Comparison of ENCODE assay signal across 19 cellular contexts in genomic region chr10:62341419-62341818, GRCh38. TPM values are rescaled to one million over a fixed set of nuclear protein-coding genes. Genes with fewer than 3 reads are reported as not detected.
DNase-seq lines count a peak whose midpoint lies in the region; ATAC-seq and TF ChIP-seq lines count a peak whose summit lies in the region.
"Had no signal": no experiment of that assay in that cellular context is flagged by ENCODE, and none has a peak within 500 bp of the region (broad histone marks: within the 10 kb centered on the region; RNA-seq: fewer than 3 reads in every experiment).

No MANE protein-coding gene starts in this region.

- no peak overlapping the region for H3K27ac Mint-ChIP-seq in activated CD8-positive, alpha-beta T cell treated with anti-CD3 and anti-CD28 coated beads, Interleukin-2, amount 10 ng/mL, durations not matched to agents 7 days and 5 days
- H3K27ac Mint-ChIP-seq: B cell; CD4-positive, CD25-positive, alpha-beta regulatory T cell; CD8-positive, alpha-beta T cell had no signal

- no peaks in the 10 kb centered on the region for H3K36me3 Mint-ChIP-seq in activated CD8-positive, alpha-beta T cell treated with anti-CD3 and anti-CD28 coated beads, Interleukin-2, amount 10 ng/mL, durations not matched to agents 7 days and 5 days (ENCODE audit: low read depth)

- H2AFZ ChIP-seq in PC-3 (ENCODE audit: low read length) (no peak overlapping the region), fibroblast of lung (ENCODE audit: low read length) (no peak overlapping the region)

- no peaks in the 10 kb centered on the region for H3K9me2 ChIP-seq in PC-3 (replicated peaks; ENCODE audit: low read length)

- no peak for TF ChIP-seq EP300 in upper lobe of left lung (IDR thresholded peaks at IDR 0.05)

- peaks cover 27% of the 10 kb centered on the region; the same call in 1 of the 2 replicates for H3K36me3 ChIP-seq in PC-3 (ENCODE audit: low read depth, low read length)
- no peaks in the 10 kb centered on the region for H3K36me3 ChIP-seq in fibroblast of lung (ENCODE audit: control insufficient read depth, insufficient read depth, low read length)
- H3K36me3 ChIP-seq in upper lobe of left lung, result no peaks in the 10 kb centered on the region
- H3K36me3 ChIP-seq: BLaER1, HAP-1 had no signal

- no peak overlapping the region for H3K4me2 ChIP-seq in PC-3 (ENCODE audit: low read length)
- H3K4me2 ChIP-seq in fibroblast of lung (ENCODE audit: extremely low read depth, insufficient read depth, low read length), result no peak overlapping the region
- H3K4me2 ChIP-seq: BLaER1 had no signal

- no peaks in the 10 kb centered on the region for H3F3A ChIP-seq in PC-3 (ENCODE audit: low read length, unreplicated experiment)

- H3K4me1 ChIP-seq in PC-3 (ENCODE audit: insufficient read depth, low read length) (no peaks in the 10 kb centered on the region), fibroblast of lung (ENCODE audit: control insufficient read depth, extremely low read depth, insufficient read depth, low read length) (no peaks in the 10 kb centered on the region), upper lobe of left lung (no peaks in the 10 kb centered on the region)
- H3K4me1 ChIP-seq: BLaER1, Caco-2, HAP-1 had no signal

- peaks cover 58% of the 10 kb centered on the region for H3K9me3 ChIP-seq in PC-3 (ENCODE audit: low read length)
- H3K9me3 ChIP-seq in fibroblast of lung (ENCODE audit: control insufficient read depth, insufficient read depth, low read depth, low read length), result no peaks in the 10 kb centered on the region
- peaks cover 9 to 32% (median 25%) of the 10 kb centered on the region in 4 donors for H3K9me3 ChIP-seq in upper lobe of left lung
- H3K9me3 ChIP-seq: HAP-1 had no signal

- H3K9ac ChIP-seq in PC-3 (ENCODE audit: low read length) (no peak overlapping the region), fibroblast of lung (ENCODE audit: insufficient read depth, low read length) (no peak overlapping the region)
- H3K9ac ChIP-seq: BLaER1 had no signal

- H3K4me3 ChIP-seq in PC-3 (ENCODE audit: low read length) (no peak overlapping the region), fibroblast of lung (replicated peaks in 1 of 4; ENCODE audit: control extremely low read depth in 1 of 4, insufficient read depth in 1 of 4, low read depth in 3 of 4, low read length in 4 of 4) (no peak overlapping the region), upper lobe of left lung (no peak overlapping the region)
- H3K4me3 ChIP-seq: BLaER1, HAP-1 had no signal

- no peaks in the 10 kb centered on the region for H3K27me3 ChIP-seq in PC-3 (ENCODE audit: low read length)
- H3K27me3 ChIP-seq in fibroblast of lung (ENCODE audit: control insufficient read depth, insufficient read depth, low read length), result no peaks in the 10 kb centered on the region
- H3K27me3 ChIP-seq in upper lobe of left lung, result no peaks in the 10 kb centered on the region
- H3K27me3 ChIP-seq: BLaER1 had no signal

- no peak for TF ChIP-seq POLR2A in upper lobe of left lung (IDR thresholded peaks at IDR 0.05)

- H3K27ac ChIP-seq in PC-3 (ENCODE audit: low read length) (no peak overlapping the region), fibroblast of lung (ENCODE audit: insufficient read depth, low read length) (no peak overlapping the region), upper lobe of left lung (no peak overlapping the region)
- H3K27ac ChIP-seq: 22Rv1, BLaER1, C4-2B had no signal

- H3K79me2 ChIP-seq in PC-3 (ENCODE audit: low read length), result no peaks in the 10 kb centered on the region
- H3K79me2 ChIP-seq in fibroblast of lung (ENCODE audit: control insufficient read depth, insufficient read depth, low read length), result no peaks in the 10 kb centered on the region

- no TSS peak for BruUV-seq in PC-3 (replicated peaks; lab: Mats Ljungman, UMichigan)

- H3K4me3 Mint-ChIP-seq in activated CD8-positive, alpha-beta T cell treated with anti-CD3 and anti-CD28 coated beads, Interleukin-2, amount 10 ng/mL, durations not matched to agents 7 days and 5 days, result no peak overlapping the region
- H3K4me3 Mint-ChIP-seq: B cell; CD4-positive, CD25-positive, alpha-beta regulatory T cell; CD8-positive, alpha-beta T cell had no signal

- no peaks in the 10 kb centered on the region for H3K4me1 Mint-ChIP-seq in activated CD8-positive, alpha-beta T cell treated with anti-CD3 and anti-CD28 coated beads, Interleukin-2, amount 10 ng/mL, durations not matched to agents 7 days and 5 days (ENCODE audit: low read depth)
- H3K4me1 Mint-ChIP-seq: CD4-positive, CD25-positive, alpha-beta regulatory T cell had no signal

- POLR2A ChIA-PET in PC-3 (lab: Charles Lee; ENCODE audit: unreplicated experiment), result no interaction called here
- POLR2A ChIA-PET in activated CD8-positive, alpha-beta T cell treated with anti-CD3 and anti-CD28 coated beads, Interleukin-2, amount 10 ng/mL, durations not matched to agents 7 days and 5 days (lab: Charles Lee), result no interaction called here

- peaks cover 30% of the 10 kb centered on the region for H3K9me3 Mint-ChIP-seq in activated CD8-positive, alpha-beta T cell treated with anti-CD3 and anti-CD28 coated beads, Interleukin-2, amount 10 ng/mL, durations not matched to agents 7 days and 5 days (ENCODE audit: insufficient read depth)

- no peaks in the 10 kb centered on the region for H3K27me3 Mint-ChIP-seq in activated CD8-positive, alpha-beta T cell treated with anti-CD3 and anti-CD28 coated beads, Interleukin-2, amount 10 ng/mL, durations not matched to agents 7 days and 5 days (ENCODE audit: low read depth)

- DNase-seq in DMS53 (lab: John Stamatoyannopoulos, UW) (peak; percentile 3), DMS53 treated with DMSO at 0.1 percent for 48 hours (lab: John Stamatoyannopoulos, UW; ENCODE audit: unreplicated experiment) (no peak), PC-3 (peak; percentile 26), fibroblast of lung (ENCODE audit: low read depth in 2 of 2) (peak; percentile 3 to 12), superior temporal gyrus (ENCODE audit: extremely low spot score) (no peak), upper lobe of left lung (no peak)
- DNase-seq in activated CD8-positive, alpha-beta T cell treated with anti-CD3 and anti-CD28 coated beads, Interleukin-2, amount 10 ng/mL, durations not matched to agents 7 days and 5 days, result no peak
- DNase-seq: Caco-2; CD4-positive, CD25-positive, alpha-beta regulatory T cell; CD8-positive, alpha-beta T cell; DMS 273 treated with DMSO at 0.1 percent for 48 hours; DND-41; GOT3 had no signal

- CTCF ChIA-PET in PC-3 (lab: Charles Lee), result no interaction called here
- CTCF ChIA-PET in activated CD8-positive, alpha-beta T cell treated with anti-CD3 and anti-CD28 coated beads, Interleukin-2, amount 10 ng/mL, durations not matched to agents 7 days and 5 days (lab: Charles Lee), result no interaction called here

- TF ChIP-seq CTCF in PC-3 (conservative IDR thresholded peaks at IDR 0.05; ENCODE audit: low read depth, low read length) (no peak), fibroblast of lung (conservative IDR thresholded peaks at IDR 0.05 in 1 of 2, IDR thresholded peaks at IDR 0.05 in 1 of 2; ENCODE audit: low read depth in 1 of 2, low read length in 2 of 2) (no peak), upper lobe of left lung (IDR thresholded peaks at IDR 0.05) (no peak)

- ATAC-seq in PC-3 (no peak), GM18861 (IDR thresholded peaks at IDR 0.05; ENCODE audit: unreplicated experiment) (no peak), upper lobe of left lung (ENCODE audit: low FRiP score in 2 of 2) (no peak)
- no peak for ATAC-seq in activated CD8-positive, alpha-beta T cell treated with anti-CD3 and anti-CD28 coated beads, Interleukin-2, amount 10 ng/mL, durations not matched to agents 7 days and 5 days
- ATAC-seq: CD8-positive, alpha-beta T cell had no signal

- intact Hi-C loops in PC-3 (cut with micrococcal nuclease), result no loop called here

- H4K20me1 ChIP-seq in PC-3 (ENCODE audit: low read length), result no peaks in the 10 kb centered on the region
- no peaks in the 10 kb centered on the region for H4K20me1 ChIP-seq in fibroblast of lung (ENCODE audit: control insufficient read depth, extremely low read depth, insufficient read depth, low read length)
- H4K20me1 ChIP-seq: BLaER1 had no signal

RNA-seq across cellular contexts. Expression of gene ZNF365, which starts 32.8 kb away (rescaled TPM):
- total RNA-seq in PC-3 (2014; rRNA removed) (19.0 and 20.2 TPM in 2 replicates), fibroblast of lung (2.8 and 5.8 TPM in 2 replicates), upper lobe of left lung (1 to 10 TPM; 1.0 to 6.3 (median 1.7) TPM)
- 1.2 and 3.0 TPM in 2 replicates for polyA plus RNA-seq in fibroblast of lung
- polyA plus RNA-seq in fibroblast of lung (2012), result 0.58 and 1.9 TPM in 2 replicates
- polyA minus RNA-seq in fibroblast of lung (ENCODE audit: low replicate concordance), result 0.74 and 2.2 TPM in 2 replicates
- total RNA-seq in activated CD8-positive, alpha-beta T cell treated with anti-CD3 and anti-CD28 coated beads, Interleukin-2, amount 10 ng/mL, durations not matched to agents 7 days and 5 days, result not detected
- total RNA-seq: Caco-2 had no signal

Comparison
In these comparisons a context has a peak if more than half of its experiments do, and no peak if none do; other contexts are left out.
1. DNase-seq: peak in DMS53 (single experiment), PC-3 (single experiment) and fibroblast of lung (2 of 2); none in DMS53 treated with DMSO at 0.1 percent for 48 hours (single experiment), superior temporal gyrus (single experiment), activated CD8-positive, alpha-beta T cell treated with anti-CD3 and anti-CD28 coated beads, Interleukin-2, amount 10 ng/mL, durations not matched to agents 7 days and 5 days (single experiment) and upper lobe of left lung (0 of 2).